ENCODE assay signal across 16 cellular contexts in genomic region chrX:368811-369562, GRCh38. TPM values are rescaled to one million over a fixed set of nuclear protein-coding genes. Genes with fewer than 3 reads are reported as not detected.
DNase-seq lines count a peak whose midpoint lies in the region; ATAC-seq and TF ChIP-seq lines count a peak whose summit lies in the region.
"Had no signal": no experiment of that assay in that cellular context is flagged by ENCODE, and none has a peak within 500 bp of the region (broad histone marks: within the 10 kb centered on the region; RNA-seq: fewer than 3 reads in every experiment).

No MANE protein-coding gene starts in this region.

- DNase-seq in ELF-1 (ENCODE audit: low read depth, low spot score) (peak; percentile 25), SK-N-MC (ENCODE audit: low read depth, low spot score) (no peak), cardiac muscle cell (ENCODE audit: low read depth in 1 of 2, low spot score in 1 of 2) (peak; percentile 24 to 85), retinal pigment epithelial cell (ENCODE audit: low read depth) (no peak), colonic mucosa (no peak)
- no peak for DNase-seq in activated CD4-positive, alpha-beta T cell treated with anti-CD3 and anti-CD28 coated beads for 36 hours
- no peak for DNase-seq in effector memory CD4-positive, alpha-beta T cell
- DNase-seq: activated CD4-positive, CD25-positive, alpha-beta regulatory T cell treated with anti-CD3 and anti-CD28 coated beads, Interleukin-2, amount 50 U/mL, for 72 hours; activated T-cell treated with anti-CD3 and anti-CD28 coated beads, Interleukin-2, amount 50 U/mL, for 72 hours; esophagus squamous epithelium; Kasumi-1; NCI-H345; SIG-M5; stimulated activated CD4-positive, alpha-beta T cell treated with anti-CD3 and anti-CD28 coated beads, Interleukin-4, amount 100 ng/mL, for 1 hour; stimulated activated naive CD8-positive, alpha-beta T cell treated with anti-CD3 and anti-CD28 coated beads, Interleukin-15, Interleukin-2, amounts not matched to agents 100 U/mL and 50 U/mL, for 24 hours had no signal

- no peaks in the 10 kb centered on the region for H3K27me3 ChIP-seq in cardiac muscle cell
- peaks cover 16% of the 10 kb centered on the region for H3K27me3 ChIP-seq in colonic mucosa
- H3K27me3 ChIP-seq in effector memory CD4-positive, alpha-beta T cell (replicated peaks; ENCODE audit: control insufficient read depth, insufficient read depth, low read length, poor library complexity, severe bottlenecking) = peaks cover 3% of the 10 kb centered on the region

- H3K4me1 ChIP-seq in cardiac muscle cell (ENCODE audit: low read depth) (peaks cover 52% of the 10 kb centered on the region), colonic mucosa (no peaks in the 10 kb centered on the region)
- peaks cover 7% of the 10 kb centered on the region for H3K4me1 ChIP-seq in effector memory CD4-positive, alpha-beta T cell (ENCODE audit: control insufficient read depth, insufficient read depth, low read length, poor library complexity, severe bottlenecking)

- no peak overlapping the region for H3K4me3 ChIP-seq in SK-N-MC
- H3K4me3 ChIP-seq in cardiac muscle cell = peak overlapping the region; percentile 2
- H3K4me3 ChIP-seq in retinal pigment epithelial cell (ENCODE audit: low read length) = peak overlapping the region; percentile 18
- H3K4me3 ChIP-seq in colonic mucosa = no peak overlapping the region
- no peak overlapping the region for H3K4me3 ChIP-seq in effector memory CD4-positive, alpha-beta T cell (ENCODE audit: insufficient read depth, low read depth, low read length, poor library complexity, severe bottlenecking)
- H3K4me3 ChIP-seq: esophagus squamous epithelium had no signal

- H3K36me3 ChIP-seq in SK-N-MC (ENCODE audit: insufficient read depth, low read length) (no peaks in the 10 kb centered on the region), cardiac muscle cell (no peaks in the 10 kb centered on the region), colonic mucosa (no peaks in the 10 kb centered on the region)
- no peaks in the 10 kb centered on the region for H3K36me3 ChIP-seq in effector memory CD4-positive, alpha-beta T cell (ENCODE audit: control insufficient read depth, insufficient read depth, low read length)

- no peaks in the 10 kb centered on the region for H3K9me3 Mint-ChIP-seq in activated CD4-positive, alpha-beta T cell treated with anti-CD3 and anti-CD28 coated beads for 36 hours (ENCODE audit: low read depth)
- H3K9me3 Mint-ChIP-seq: activated T-cell treated with anti-CD3 and anti-CD28 coated beads, Interleukin-2, amount 50 U/mL, for 72 hours had no signal

- no peak overlapping the region for H3K4me3 Mint-ChIP-seq in activated CD4-positive, alpha-beta T cell treated with anti-CD3 and anti-CD28 coated beads for 36 hours
- H3K4me3 Mint-ChIP-seq: activated T-cell treated with anti-CD3 and anti-CD28 coated beads, Interleukin-2, amount 50 U/mL, for 72 hours had no signal

- H3K4me1 Mint-ChIP-seq in activated CD4-positive, alpha-beta T cell treated with anti-CD3 and anti-CD28 coated beads for 36 hours = peaks cover 13% of the 10 kb centered on the region

- peaks cover 19% of the 10 kb centered on the region for H3K27me3 Mint-ChIP-seq in activated CD4-positive, alpha-beta T cell treated with anti-CD3 and anti-CD28 coated beads for 36 hours

- CTCF ChIA-PET in activated CD4-positive, alpha-beta T cell treated with anti-CD3 and anti-CD28 coated beads for 36 hours (lab: Charles Lee) = no interaction called here

- POLR2A ChIA-PET in activated CD4-positive, alpha-beta T cell treated with anti-CD3 and anti-CD28 coated beads for 36 hours (lab: Charles Lee) = no interaction called here

- H3K27ac ChIP-seq in SK-N-MC (peak overlapping the region; percentile 36), cardiac muscle cell (peak overlapping the region; percentile 97), colonic mucosa (no peak overlapping the region)
- H3K27ac ChIP-seq in effector memory CD4-positive, alpha-beta T cell (ENCODE audit: insufficient read depth, low read length, poor library complexity, severe bottlenecking) = no peak overlapping the region
- H3K27ac ChIP-seq: esophagus squamous epithelium had no signal

- H3K9me3 ChIP-seq in SK-N-MC (ENCODE audit: low read depth, low read length) (no peaks in the 10 kb centered on the region), cardiac muscle cell (ENCODE audit: low read depth) (no peaks in the 10 kb centered on the region), colonic mucosa (no peaks in the 10 kb centered on the region)
- H3K9me3 ChIP-seq in effector memory CD4-positive, alpha-beta T cell (ENCODE audit: control insufficient read depth, low read length) = no peaks in the 10 kb centered on the region
- H3K9me3 ChIP-seq: esophagus squamous epithelium had no signal

- intact Hi-C loops in activated CD4-positive, alpha-beta T cell treated with anti-CD3 and anti-CD28 coated beads for 36 hours (cut with DNase I, micrococcal nuclease) = no loop called here
- intact Hi-C loops in colonic mucosa (cut with DNase I) = no loop called here

- no peak overlapping the region for H3K27ac Mint-ChIP-seq in activated CD4-positive, alpha-beta T cell treated with anti-CD3 and anti-CD28 coated beads for 36 hours
- H3K27ac Mint-ChIP-seq: activated T-cell treated with anti-CD3 and anti-CD28 coated beads, Interleukin-2, amount 50 U/mL, for 72 hours had no signal

- TF ChIP-seq CTCF in cardiac muscle cell (IDR thresholded peaks at IDR 0.05; ENCODE audit: low read depth, low read length) (no peak), retinal pigment epithelial cell (conservative IDR thresholded peaks at IDR 0.05; ENCODE audit: low read depth, low read length) (no peak), colonic mucosa (IDR thresholded peaks at IDR 0.05) (no peak)

- no peak overlapping the region for H3K9ac ChIP-seq in SK-N-MC (ENCODE audit: insufficient read length)
- H3K9ac ChIP-seq in colonic mucosa (ENCODE audit: low read depth in 2 of 2, low read length in 2 of 2) = no peak overlapping the region

- no peak for ATAC-seq in GM18502 (IDR thresholded peaks at IDR 0.05; ENCODE audit: poor library complexity, unreplicated experiment)
- ATAC-seq in activated CD4-positive, alpha-beta T cell treated with anti-CD3 and anti-CD28 coated beads for 36 hours = no peak
- ATAC-seq: activated T-cell treated with anti-CD3 and anti-CD28 coated beads, Interleukin-2, amount 50 U/mL, for 72 hours; stimulated activated naive CD8-positive, alpha-beta T cell treated with anti-CD3 and anti-CD28 coated beads, Interleukin-15, Interleukin-2, amounts not matched to agents 100 U/mL and 50 U/mL, for 24 hours had no signal

- H3K36me3 Mint-ChIP-seq in activated CD4-positive, alpha-beta T cell treated with anti-CD3 and anti-CD28 coated beads for 36 hours (ENCODE audit: low read depth) = peaks cover 10% of the 10 kb centered on the region

RNA-seq across cellular contexts. Expression of gene PPP2R3B, which starts 17.7 kb away (rescaled TPM):
- total RNA-seq in cardiac muscle cell (119 and 142 TPM in 2 replicates), colonic mucosa (10 to 100 TPM in 1 of 2 donors, 1 to 10 TPM in 1; 8.7 to 22.9 TPM)
- polyA plus RNA-seq in cardiac muscle cell = 155 and 200 TPM in 2 replicates
- 10 to 100 TPM; 23.3 to 26.8 TPM for total RNA-seq in activated CD4-positive, alpha-beta T cell treated with anti-CD3 and anti-CD28 coated beads for 36 hours

RNA-seq across cellular contexts. Expression of gene GTPBP6, which starts 50.4 kb away (rescaled TPM):
- total RNA-seq in cardiac muscle cell (54.5 and 60.9 TPM in 2 replicates), colonic mucosa (10 to 100 TPM; 44.4 to 81.1 TPM)
- 59.2 and 79.2 TPM in 2 replicates for polyA plus RNA-seq in cardiac muscle cell
- 10 to 100 TPM; 54.5 to 60.2 TPM for total RNA-seq in activated CD4-positive, alpha-beta T cell treated with anti-CD3 and anti-CD28 coated beads for 36 hours

Comparison
In these comparisons a context has a peak if more than half of its experiments do, and no peak if none do; other contexts are left out.
1. DNase-seq: peak in ELF-1 (single experiment) and cardiac muscle cell (2 of 2); none in SK-N-MC (single experiment), retinal pigment epithelial cell (single experiment), activated CD4-positive, alpha-beta T cell treated with anti-CD3 and anti-CD28 coated beads for 36 hours (single experiment), colonic mucosa (single experiment) and effector memory CD4-positive, alpha-beta T cell (0 of 3).
2. H3K27ac ChIP-seq: peak in SK-N-MC (single experiment) and cardiac muscle cell (single experiment); none in colonic mucosa (single experiment) and effector memory CD4-positive, alpha-beta T cell (single experiment).
3. H3K4me3 ChIP-seq: peak in cardiac muscle cell (single experiment) and retinal pigment epithelial cell (single experiment); none in SK-N-MC (single experiment), colonic mucosa (single experiment) and effector memory CD4-positive, alpha-beta T cell (single experiment).